Comparison of ENCODE assay signal across 24 cellular contexts in genomic region chr22:23107487-23108323, GRCh38. TPM values are rescaled to one million over a fixed set of nuclear protein-coding genes. Genes with fewer than 3 reads are reported as not detected.
DNase-seq lines count a peak whose midpoint lies in the region; ATAC-seq, FAIRE-seq and TF ChIP-seq lines count a peak whose summit lies in the region.
"Had no signal": no experiment of that assay in that cellular context is flagged by ENCODE, and none has a peak within 500 bp of the region (broad histone marks: within the 10 kb centered on the region; RNA-seq: fewer than 3 reads in every experiment).

No MANE protein-coding gene starts in this region.

- no peak for FAIRE-seq in RCC 7860 (lab: Jason Lieb, UNC)

- no peaks in the 10 kb centered on the region for H3K4me1 ChIP-seq in colonic mucosa
- H3K4me1 ChIP-seq: neural progenitor cell, upper lobe of right lung had no signal

- H3K4me3 ChIP-seq in colonic mucosa = no peak overlapping the region
- H3K4me3 ChIP-seq: cardiac muscle cell, neural progenitor cell, upper lobe of right lung had no signal

- no peak overlapping the region for H3K9ac ChIP-seq in colonic mucosa (ENCODE audit: low read depth in 2 of 2, low read length in 2 of 2)
- H3K9ac ChIP-seq: neural progenitor cell had no signal

- TF ChIP-seq CTCF in colonic mucosa (IDR thresholded peaks at IDR 0.05) = no peak

- peak in 2 of 3 experiments; percentile 34 to 66 for DNase-seq in NCI-H1417 (lab: John Stamatoyannopoulos, UW)
- no peak for DNase-seq in NCI-H1417 treated with DMSO at 0.1 percent for 48 hours (lab: John Stamatoyannopoulos, UW)
- peak; percentile 81 for DNase-seq in NCI-H748 (lab: John Stamatoyannopoulos, UW; ENCODE audit: unreplicated experiment)
- DNase-seq in colonic mucosa = peak; percentile 44
- no peak for DNase-seq in RCC 7860 (ENCODE audit: low spot score)
- DNase-seq in NCI-H1092 (lab: John Stamatoyannopoulos, UW) = no peak
- DNase-seq: activated CD4-positive, alpha-beta T cell treated with anti-CD3 and anti-CD28 coated beads, Interleukin-2, amount 50 U/mL, for 48 hours; activated T-cell treated with anti-CD3 and anti-CD28 coated beads for 4 hours; amniotic stem cell; foreskin fibroblast; immature natural killer cell; NCI-H774; PC-3; stimulated activated naive CD8-positive, alpha-beta T cell treated with anti-CD3 and anti-CD28 coated beads, Interleukin-15, amount 100 ng/mL, for 72 hours; upper lobe of right lung had no signal

- H3K27ac ChIP-seq in colonic mucosa (no peak overlapping the region), temporal lobe (ENCODE audit: low read depth, low read length) (peak overlapping the region; percentile 71)
- H3K27ac ChIP-seq: cardiac muscle cell, neural progenitor cell, upper lobe of right lung had no signal

- intact Hi-C loops in colonic mucosa (cut with DNase I) = no loop called here

- no peaks in the 10 kb centered on the region for H3K27me3 ChIP-seq in colonic mucosa
- H3K27me3 ChIP-seq: cardiac muscle cell, neural progenitor cell, upper lobe of right lung had no signal

- no peak for ATAC-seq in HG02759 (IDR thresholded peaks at IDR 0.05; ENCODE audit: unreplicated experiment)
- ATAC-seq: HCT116; PC-3; stimulated activated naive CD8-positive, alpha-beta T cell treated with anti-CD3 and anti-CD28 coated beads, Interleukin-15, amount 100 ng/mL, for 72 hours; upper lobe of right lung had no signal

- no peaks in the 10 kb centered on the region for H3K36me3 ChIP-seq in colonic mucosa
- H3K36me3 ChIP-seq: cardiac muscle cell, neural progenitor cell, upper lobe of right lung had no signal

- H3K9me3 ChIP-seq in colonic mucosa = no peaks in the 10 kb centered on the region
- H3K9me3 ChIP-seq: upper lobe of right lung had no signal

RNA-seq across cellular contexts. Expression of gene RSPH14, which starts 34.1 kb away (rescaled TPM):
- under 1 TPM; 0.45 to 0.69 TPM for total RNA-seq in colonic mucosa
- 2.7 TPM for total RNA-seq in temporal lobe
- total RNA-seq: A172, B cell, M059J, mononuclear cell, upper lobe of right lung had no signal

RNA-seq across cellular contexts. Expression of gene GNAZ, which starts 37.4 kb away (rescaled TPM):
- 1 to 10 TPM; 1.2 to 2.5 TPM for total RNA-seq in colonic mucosa
- 124 TPM for total RNA-seq in temporal lobe

RNA-seq across cellular contexts. Expression of gene RAB36, which starts 37.6 kb away (rescaled TPM):
- total RNA-seq in colonic mucosa (1 to 10 TPM in 1 of 2 donors, under 1 TPM in 1; 0.98 to 2.3 TPM), temporal lobe (4.9 TPM)
- total RNA-seq: mononuclear cell had no signal

Comparison
In these comparisons a context has a peak if more than half of its experiments do, and no peak if none do; other contexts are left out.
1. DNase-seq: peak in NCI-H1417 (2 of 3), NCI-H748 (single experiment) and colonic mucosa (single experiment); none in NCI-H1417 treated with DMSO at 0.1 percent for 48 hours (single experiment), RCC 7860 (single experiment) and NCI-H1092 (single experiment).
2. RNA of gene GNAZ, which starts 37.4 kb away (total RNA-seq): 124 TPM in temporal lobe (single experiment); 1.2 to 2.5 TPM in colonic mucosa; every median in the first group is over 10 times any median in the second.